In the genomic region with DNA sequence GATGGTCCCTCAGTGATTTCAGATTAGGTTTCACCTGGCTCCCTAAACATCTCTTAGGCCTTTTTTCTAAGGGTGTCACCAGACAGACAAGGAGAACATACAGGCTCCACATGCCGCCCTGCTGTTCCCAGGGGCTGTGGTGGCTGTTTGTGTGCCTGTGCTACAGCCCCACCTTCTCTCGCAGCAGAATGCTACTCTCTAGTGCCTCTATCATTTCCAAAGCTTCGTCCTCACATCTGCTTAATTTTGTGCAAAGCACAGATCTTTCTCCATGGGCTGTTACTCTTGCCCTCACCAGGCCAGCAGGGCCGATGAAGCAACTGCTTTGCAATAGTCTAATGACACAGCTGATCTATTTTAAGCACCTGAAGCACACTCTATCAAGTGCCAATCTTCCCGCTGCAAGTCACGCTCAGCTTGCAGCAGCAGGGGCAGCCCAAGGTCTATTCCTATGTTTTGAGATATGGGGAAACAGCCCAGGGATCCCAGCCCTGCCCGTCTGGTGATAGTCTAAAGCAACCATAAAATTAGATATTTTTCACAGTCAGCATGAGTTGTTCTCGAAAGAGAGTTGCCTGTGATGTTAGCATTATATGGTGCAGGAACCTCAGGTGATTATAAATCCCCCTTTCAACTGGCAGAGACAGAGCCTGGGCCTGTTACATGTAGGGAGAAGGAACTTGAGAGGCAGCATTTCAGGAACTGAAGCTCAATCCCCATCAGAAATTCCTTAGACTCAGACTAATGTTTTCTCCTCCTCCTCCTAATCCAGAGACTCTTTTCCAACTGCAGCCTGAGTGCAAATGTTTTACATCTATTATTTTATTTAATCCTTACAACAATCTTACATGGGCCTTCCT, we compare ENCODE assay signal across 1 cellular context.
TF ChIP-seq lines count a peak whose summit lies in the region.

No MANE protein-coding gene starts in this region.

TF ChIP-seq in K562, 482 proteins besides CTCF, POLR2A, EP300 and RAD21 (continued from another document and continues in another):
- TF ChIP-seq ZNF644 (tag; IDR thresholded peaks at IDR 0.05; ENCODE audit: low read depth): peak; percentile 84; the same call in 1 of the 2 replicates
- TF ChIP-seq NFIX (CRISPR knock-in tag; IDR thresholded peaks at IDR 0.05; ENCODE audit: low read depth): no peak
- TF ChIP-seq ZNF12 (CRISPR knock-in tag; IDR thresholded peaks at IDR 0.05): no peak
- peak; percentile 85; the same call in 1 of the 2 replicates for TF ChIP-seq BACH1 (tag; IDR thresholded peaks at IDR 0.05)
- TF ChIP-seq E2F6 (IDR thresholded peaks at IDR 0.05; ENCODE audit: borderline replicate concordance in 1 of 2, extremely low read depth in 1 of 2, insufficient read depth in 1 of 2, insufficient read length in 1 of 2, low read depth in 1 of 2, low read length in 1 of 2, poor library complexity in 1 of 2, severe bottlenecking in 1 of 2): no peak
- no peak for TF ChIP-seq THAP7 (CRISPR knock-in tag; IDR thresholded peaks at IDR 0.05)
- TF ChIP-seq, protein P1, sequence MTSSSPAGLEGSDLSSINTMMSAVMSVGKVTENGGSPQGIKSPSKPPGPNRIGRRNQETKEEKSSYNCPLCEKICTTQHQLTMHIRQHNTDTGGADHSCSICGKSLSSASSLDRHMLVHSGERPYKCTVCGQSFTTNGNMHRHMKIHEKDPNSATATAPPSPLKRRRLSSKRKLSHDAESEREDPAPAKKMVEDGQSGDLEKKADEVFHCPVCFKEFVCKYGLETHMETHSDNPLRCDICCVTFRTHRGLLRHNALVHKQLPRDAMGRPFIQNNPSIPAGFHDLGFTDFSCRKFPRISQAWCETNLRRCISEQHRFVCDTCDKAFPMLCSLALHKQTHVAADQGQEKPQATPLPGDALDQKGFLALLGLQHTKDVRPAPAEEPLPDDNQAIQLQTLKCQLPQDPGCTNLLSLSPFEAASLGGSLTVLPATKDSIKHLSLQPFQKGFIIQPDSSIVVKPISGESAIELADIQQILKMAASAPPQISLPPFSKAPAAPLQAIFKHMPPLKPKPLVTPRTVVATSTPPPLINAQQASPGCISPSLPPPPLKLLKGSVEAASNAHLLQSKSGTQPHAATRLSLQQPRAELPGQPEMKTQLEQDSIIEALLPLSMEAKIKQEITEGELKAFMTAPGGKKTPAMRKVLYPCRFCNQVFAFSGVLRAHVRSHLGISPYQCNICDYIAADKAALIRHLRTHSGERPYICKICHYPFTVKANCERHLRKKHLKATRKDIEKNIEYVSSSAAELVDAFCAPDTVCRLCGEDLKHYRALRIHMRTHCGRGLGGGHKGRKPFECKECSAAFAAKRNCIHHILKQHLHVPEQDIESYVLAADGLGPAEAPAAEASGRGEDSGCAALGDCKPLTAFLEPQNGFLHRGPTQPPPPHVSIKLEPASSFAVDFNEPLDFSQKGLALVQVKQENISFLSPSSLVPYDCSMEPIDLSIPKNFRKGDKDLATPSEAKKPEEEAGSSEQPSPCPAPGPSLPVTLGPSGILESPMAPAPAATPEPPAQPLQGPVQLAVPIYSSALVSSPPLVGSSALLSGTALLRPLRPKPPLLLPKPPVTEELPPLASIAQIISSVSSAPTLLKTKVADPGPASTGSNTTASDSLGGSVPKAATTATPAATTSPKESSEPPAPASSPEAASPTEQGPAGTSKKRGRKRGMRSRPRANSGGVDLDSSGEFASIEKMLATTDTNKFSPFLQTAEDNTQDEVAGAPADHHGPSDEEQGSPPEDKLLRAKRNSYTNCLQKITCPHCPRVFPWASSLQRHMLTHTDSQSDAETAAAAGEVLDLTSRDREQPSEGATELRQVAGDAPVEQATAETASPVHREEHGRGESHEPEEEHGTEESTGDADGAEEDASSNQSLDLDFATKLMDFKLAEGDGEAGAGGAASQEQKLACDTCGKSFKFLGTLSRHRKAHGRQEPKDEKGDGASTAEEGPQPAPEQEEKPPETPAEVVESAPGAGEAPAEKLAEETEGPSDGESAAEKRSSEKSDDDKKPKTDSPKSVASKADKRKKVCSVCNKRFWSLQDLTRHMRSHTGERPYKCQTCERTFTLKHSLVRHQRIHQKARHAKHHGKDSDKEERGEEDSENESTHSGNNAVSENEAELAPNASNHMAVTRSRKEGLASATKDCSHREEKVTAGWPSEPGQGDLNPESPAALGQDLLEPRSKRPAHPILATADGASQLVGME (CRISPR knock-in tag; IDR thresholded peaks at IDR 0.05): no peak
- TF ChIP-seq, protein P2, sequence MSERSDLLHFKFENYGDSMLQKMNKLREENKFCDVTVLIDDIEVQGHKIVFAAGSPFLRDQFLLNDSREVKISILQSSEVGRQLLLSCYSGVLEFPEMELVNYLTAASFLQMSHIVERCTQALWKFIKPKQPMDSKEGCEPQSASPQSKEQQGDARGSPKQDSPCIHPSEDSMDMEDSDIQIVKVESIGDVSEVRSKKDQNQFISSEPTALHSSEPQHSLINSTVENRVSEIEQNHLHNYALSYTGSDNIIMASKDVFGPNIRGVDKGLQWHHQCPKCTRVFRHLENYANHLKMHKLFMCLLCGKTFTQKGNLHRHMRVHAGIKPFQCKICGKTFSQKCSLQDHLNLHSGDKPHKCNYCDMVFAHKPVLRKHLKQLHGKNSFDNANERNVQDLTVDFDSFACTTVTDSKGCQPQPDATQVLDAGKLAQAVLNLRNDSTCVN (CRISPR knock-in tag; IDR thresholded peaks at IDR 0.05): no peak
- TF ChIP-seq, protein P3, sequence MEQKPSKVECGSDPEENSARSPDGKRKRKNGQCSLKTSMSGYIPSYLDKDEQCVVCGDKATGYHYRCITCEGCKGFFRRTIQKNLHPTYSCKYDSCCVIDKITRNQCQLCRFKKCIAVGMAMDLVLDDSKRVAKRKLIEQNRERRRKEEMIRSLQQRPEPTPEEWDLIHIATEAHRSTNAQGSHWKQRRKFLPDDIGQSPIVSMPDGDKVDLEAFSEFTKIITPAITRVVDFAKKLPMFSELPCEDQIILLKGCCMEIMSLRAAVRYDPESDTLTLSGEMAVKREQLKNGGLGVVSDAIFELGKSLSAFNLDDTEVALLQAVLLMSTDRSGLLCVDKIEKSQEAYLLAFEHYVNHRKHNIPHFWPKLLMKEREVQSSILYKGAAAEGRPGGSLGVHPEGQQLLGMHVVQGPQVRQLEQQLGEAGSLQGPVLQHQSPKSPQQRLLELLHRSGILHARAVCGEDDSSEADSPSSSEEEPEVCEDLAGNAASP (IDR thresholded peaks at IDR 0.05): no peak
- no peak for TF ChIP-seq ZSCAN29 (IDR thresholded peaks at IDR 0.05)
- no peak for TF ChIP-seq SMARCB1 (IDR thresholded peaks at IDR 0.05; ENCODE audit: insufficient read length, low read depth)
- no peak for TF ChIP-seq TAF1 (IDR thresholded peaks at IDR 0.05; ENCODE audit: control insufficient read depth, extremely low read depth, insufficient read depth, low read length, severe bottlenecking)
- TF ChIP-seq ZNF253 (CRISPR knock-in tag; conservative IDR thresholded peaks at IDR 0.05): no peak
- peak; percentile 28; the same call in 1 of the 2 replicates for TF ChIP-seq KLF13 (tag; IDR thresholded peaks at IDR 0.05; ENCODE audit: borderline replicate concordance, low read depth)
- TF ChIP-seq ARID2 (IDR thresholded peaks at IDR 0.05): no peak
- TF ChIP-seq MAZ (CRISPR knock-in tag; conservative IDR thresholded peaks at IDR 0.05 in 1 of 2, IDR thresholded peaks at IDR 0.05 in 1 of 2): peak in 1 of 2 experiments; percentile 58; a peak in 3 of 4 replicates
- TF ChIP-seq ZNF766 (CRISPR knock-in tag; conservative IDR thresholded peaks at IDR 0.05): peak; percentile 92
- TF ChIP-seq ELK1 (CRISPR knock-in tag; IDR thresholded peaks at IDR 0.05): no peak
- no peak for TF ChIP-seq RBM14 (IDR thresholded peaks at IDR 0.05; ENCODE audit: borderline replicate concordance, insufficient read depth, low read depth, low read length)
- TF ChIP-seq ZNF24 (IDR thresholded peaks at IDR 0.05): no peak
- TF ChIP-seq TSC22D4 (tag; IDR thresholded peaks at IDR 0.05): no peak
- peak; percentile 88 for TF ChIP-seq ATF7 (IDR thresholded peaks at IDR 0.05)
- no peak for TF ChIP-seq ASH1L (IDR thresholded peaks at IDR 0.05; ENCODE audit: borderline replicate concordance, low read depth, partially characterized antibody)
- TF ChIP-seq RFX1 (IDR thresholded peaks at IDR 0.05): no peak
- no peak for TF ChIP-seq CREB5 (CRISPR knock-in tag; IDR thresholded peaks at IDR 0.05)
- no peak for TF ChIP-seq PCBP1 (IDR thresholded peaks at IDR 0.05; ENCODE audit: low read depth, low read length, poor library complexity, severe bottlenecking)
- TF ChIP-seq RERE (CRISPR knock-in tag; IDR thresholded peaks at IDR 0.05; ENCODE audit: borderline replicate concordance): no peak
- no peak for TF ChIP-seq ZNF184 (CRISPR knock-in tag; IDR thresholded peaks at IDR 0.05)
- no peak for TF ChIP-seq HMGN3 (IDR thresholded peaks at IDR 0.05; ENCODE audit: borderline replicate concordance, extremely low read depth, insufficient read length, low read depth, low read length)
- TF ChIP-seq, protein P4, sequence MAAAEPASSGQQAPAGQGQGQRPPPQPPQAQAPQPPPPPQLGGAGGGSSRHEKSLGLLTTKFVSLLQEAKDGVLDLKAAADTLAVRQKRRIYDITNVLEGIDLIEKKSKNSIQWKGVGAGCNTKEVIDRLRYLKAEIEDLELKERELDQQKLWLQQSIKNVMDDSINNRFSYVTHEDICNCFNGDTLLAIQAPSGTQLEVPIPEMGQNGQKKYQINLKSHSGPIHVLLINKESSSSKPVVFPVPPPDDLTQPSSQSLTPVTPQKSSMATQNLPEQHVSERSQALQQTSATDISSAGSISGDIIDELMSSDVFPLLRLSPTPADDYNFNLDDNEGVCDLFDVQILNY (CRISPR knock-in tag; IDR thresholded peaks at IDR 0.05): no peak
- no peak for TF ChIP-seq NCOA4 (IDR thresholded peaks at IDR 0.05; ENCODE audit: partially characterized antibody)
- TF ChIP-seq GATAD2B (IDR thresholded peaks at IDR 0.05; ENCODE audit: borderline replicate concordance): no peak
- no peak for TF ChIP-seq STAT5A (IDR thresholded peaks at IDR 0.05; ENCODE audit: borderline replicate concordance, low read length)
